ENCODE assay signal across 9 cellular contexts in genomic region chr14:35159742-35160409, GRCh38. TPM values are rescaled to one million over a fixed set of nuclear protein-coding genes. Genes with fewer than 3 reads are reported as not detected.
DNase-seq lines count a peak whose midpoint lies in the region; ATAC-seq and TF ChIP-seq lines count a peak whose summit lies in the region.
"Had no signal": no experiment of that assay in that cellular context is flagged by ENCODE, and none has a peak within 500 bp of the region (broad histone marks: within the 10 kb centered on the region; RNA-seq: fewer than 3 reads in every experiment).

No MANE protein-coding gene starts in this region.

- no TSS peak for BruUV-seq in PC-9 (replicated peaks; lab: Mats Ljungman, UMichigan)

- H3F3A ChIP-seq in PC-9 (ENCODE audit: insufficient read depth, low read depth), result peaks cover 6% of the 10 kb centered on the region

- WGBS in testis, 2 donors, result 72 to 80% methylated on average over 6 of the region's 6 CpGs

- DNase-seq in GM04504 (ENCODE audit: low read depth) (peak; percentile 54), PC-9 (peak; percentile 7 to 84), epithelial cell of prostate (ENCODE audit: low read depth, low spot score) (peak; percentile 91), skeletal muscle cell (ENCODE audit: low read depth) (peak; percentile 80), ureter (ENCODE audit: low spot score) (no peak), testis (no peak)
- DNase-seq: activated CD4-positive, alpha-beta T cell treated with anti-CD3 and anti-CD28 coated beads, Interleukin-2, amount 50 U/mL, for 1 hour; MM.1S had no signal

- H3K79me2 ChIP-seq in PC-9 (ENCODE audit: low read depth), result no peaks in the 10 kb centered on the region

- CTCF ChIA-PET in PC-9 (lab: Charles Lee), result no interaction called here

- H3K27me3 ChIP-seq in PC-9 (ENCODE audit: insufficient read depth, low read depth) (no peaks in the 10 kb centered on the region), testis (no peaks in the 10 kb centered on the region)

- no peaks in the 10 kb centered on the region for H3K9me3 ChIP-seq in PC-9 (ENCODE audit: insufficient read depth, low read depth)
- H3K9me3 ChIP-seq in testis, result no peaks in the 10 kb centered on the region

- intact Hi-C loops in PC-9 (cut with micrococcal nuclease; ENCODE audit: unreplicated experiment) (no loop called here), testis (cut with DNase I; ENCODE audit: low total_unique reads) (no loop called here)

- TF ChIP-seq CTCF in PC-9 (conservative IDR thresholded peaks at IDR 0.05), result no peak
- no peak for TF ChIP-seq CTCF in testis (IDR thresholded peaks at IDR 0.05)

- H3K4me2 ChIP-seq in PC-9, result peak overlapping the region; percentile 57

- H2AFZ ChIP-seq in PC-9, result no peak overlapping the region

- H3K27ac ChIP-seq in PC-9 (peak overlapping the region; percentile 65), epithelial cell of prostate (peak overlapping the region; percentile 44), testis (no peak overlapping the region)

- TF ChIP-seq POLR2A in testis (IDR thresholded peaks at IDR 0.05), result no peak

- H3K36me3 ChIP-seq in PC-9 (ENCODE audit: low read depth), result no peaks in the 10 kb centered on the region
- no peaks in the 10 kb centered on the region for H3K36me3 ChIP-seq in testis (ENCODE audit: low read depth, missing control alignments)

- H3K4me3 ChIP-seq in PC-9 (0 out of 2 replicates have a peak overlapping the region, but pooled peaks have one; percentile 18), skeletal muscle cell (ENCODE audit: low read depth, low read length) (no peak overlapping the region), testis (no peak overlapping the region)

- H3K9me2 ChIP-seq in PC-9 (ENCODE audit: insufficient read depth), result no peaks in the 10 kb centered on the region

- no peaks in the 10 kb centered on the region for H4K20me1 ChIP-seq in PC-9 (ENCODE audit: insufficient read depth)

- no peak for ATAC-seq in HG03280 (IDR thresholded peaks at IDR 0.05; ENCODE audit: unreplicated experiment)

- POLR2A ChIA-PET in PC-9 (lab: Charles Lee; ENCODE audit: unreplicated experiment), result interaction anchor here (0.6 kb wide), 1 partner anchor 99 kb away, joined by 6 read pairs; no protein-coding TSS in a partner anchor

- H3K4me1 ChIP-seq in PC-9 (replicated peaks; ENCODE audit: insufficient read depth) (peaks cover 15% of the 10 kb centered on the region), testis (no peaks in the 10 kb centered on the region)

RNA-seq across cellular contexts. Expression of gene PRORP, which starts 37.5 kb away (rescaled TPM):
- total RNA-seq in PC-9 (2021) (18.2 and 24.7 TPM in 2 replicates), ureter (24.2 TPM), testis (10 to 100 TPM; 24.3 to 34.4 TPM)
- 31.7 TPM for polyA plus RNA-seq in testis (ENCODE audit: insufficient read depth, low read depth, low replicate concordance)

RNA-seq across cellular contexts. Expression of gene PPP2R3C, which starts 38.1 kb away (rescaled TPM):
- 13.3 and 15.4 TPM in 2 replicates for total RNA-seq in PC-9 (2021)
- 23.0 TPM for total RNA-seq in ureter
- 10 to 100 TPM; 30.6 to 37.5 TPM for total RNA-seq in testis
- 92.3 TPM for polyA plus RNA-seq in testis (ENCODE audit: insufficient read depth, low read depth, low replicate concordance)

Comparison
In these comparisons a context has a peak if more than half of its experiments do, and no peak if none do; other contexts are left out.
1. DNase-seq: peak in GM04504 (single experiment), PC-9 (2 of 2), epithelial cell of prostate (single experiment) and skeletal muscle cell (single experiment); none in ureter (single experiment) and testis (single experiment).
2. H3K27ac ChIP-seq: peak in PC-9 (single experiment) and epithelial cell of prostate (single experiment); none in testis (0 of 2).